In the genomic region with DNA sequence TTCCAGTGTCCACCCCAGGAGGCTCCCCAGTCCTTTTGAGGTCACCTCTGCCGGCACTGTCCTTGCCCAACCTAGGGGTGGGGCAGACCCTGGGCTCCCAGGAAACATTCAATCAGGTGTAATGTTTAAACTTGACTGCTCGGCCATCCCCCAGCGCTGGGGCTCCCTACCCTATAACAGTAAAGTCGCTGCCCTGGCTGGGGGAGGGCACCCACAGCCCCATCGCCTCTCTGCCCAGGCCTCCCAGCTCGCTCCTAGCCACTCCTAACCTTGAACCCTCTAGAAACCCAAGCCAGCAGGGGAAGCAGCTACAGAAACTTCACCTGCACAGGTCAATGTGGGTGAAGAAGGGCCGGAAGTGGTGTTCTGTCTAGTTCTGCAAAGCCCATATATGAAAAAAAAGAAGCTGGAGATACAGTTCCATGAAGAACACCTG, we compare ENCODE assay signal across 1 cellular context.
TF ChIP-seq lines count a peak whose summit lies in the region.

No MANE protein-coding gene starts in this region.

TF ChIP-seq in GM23338, 12 proteins besides CTCF, POLR2A, EP300 and RAD21 (continued from another document):
- TF ChIP-seq, protein P1, sequence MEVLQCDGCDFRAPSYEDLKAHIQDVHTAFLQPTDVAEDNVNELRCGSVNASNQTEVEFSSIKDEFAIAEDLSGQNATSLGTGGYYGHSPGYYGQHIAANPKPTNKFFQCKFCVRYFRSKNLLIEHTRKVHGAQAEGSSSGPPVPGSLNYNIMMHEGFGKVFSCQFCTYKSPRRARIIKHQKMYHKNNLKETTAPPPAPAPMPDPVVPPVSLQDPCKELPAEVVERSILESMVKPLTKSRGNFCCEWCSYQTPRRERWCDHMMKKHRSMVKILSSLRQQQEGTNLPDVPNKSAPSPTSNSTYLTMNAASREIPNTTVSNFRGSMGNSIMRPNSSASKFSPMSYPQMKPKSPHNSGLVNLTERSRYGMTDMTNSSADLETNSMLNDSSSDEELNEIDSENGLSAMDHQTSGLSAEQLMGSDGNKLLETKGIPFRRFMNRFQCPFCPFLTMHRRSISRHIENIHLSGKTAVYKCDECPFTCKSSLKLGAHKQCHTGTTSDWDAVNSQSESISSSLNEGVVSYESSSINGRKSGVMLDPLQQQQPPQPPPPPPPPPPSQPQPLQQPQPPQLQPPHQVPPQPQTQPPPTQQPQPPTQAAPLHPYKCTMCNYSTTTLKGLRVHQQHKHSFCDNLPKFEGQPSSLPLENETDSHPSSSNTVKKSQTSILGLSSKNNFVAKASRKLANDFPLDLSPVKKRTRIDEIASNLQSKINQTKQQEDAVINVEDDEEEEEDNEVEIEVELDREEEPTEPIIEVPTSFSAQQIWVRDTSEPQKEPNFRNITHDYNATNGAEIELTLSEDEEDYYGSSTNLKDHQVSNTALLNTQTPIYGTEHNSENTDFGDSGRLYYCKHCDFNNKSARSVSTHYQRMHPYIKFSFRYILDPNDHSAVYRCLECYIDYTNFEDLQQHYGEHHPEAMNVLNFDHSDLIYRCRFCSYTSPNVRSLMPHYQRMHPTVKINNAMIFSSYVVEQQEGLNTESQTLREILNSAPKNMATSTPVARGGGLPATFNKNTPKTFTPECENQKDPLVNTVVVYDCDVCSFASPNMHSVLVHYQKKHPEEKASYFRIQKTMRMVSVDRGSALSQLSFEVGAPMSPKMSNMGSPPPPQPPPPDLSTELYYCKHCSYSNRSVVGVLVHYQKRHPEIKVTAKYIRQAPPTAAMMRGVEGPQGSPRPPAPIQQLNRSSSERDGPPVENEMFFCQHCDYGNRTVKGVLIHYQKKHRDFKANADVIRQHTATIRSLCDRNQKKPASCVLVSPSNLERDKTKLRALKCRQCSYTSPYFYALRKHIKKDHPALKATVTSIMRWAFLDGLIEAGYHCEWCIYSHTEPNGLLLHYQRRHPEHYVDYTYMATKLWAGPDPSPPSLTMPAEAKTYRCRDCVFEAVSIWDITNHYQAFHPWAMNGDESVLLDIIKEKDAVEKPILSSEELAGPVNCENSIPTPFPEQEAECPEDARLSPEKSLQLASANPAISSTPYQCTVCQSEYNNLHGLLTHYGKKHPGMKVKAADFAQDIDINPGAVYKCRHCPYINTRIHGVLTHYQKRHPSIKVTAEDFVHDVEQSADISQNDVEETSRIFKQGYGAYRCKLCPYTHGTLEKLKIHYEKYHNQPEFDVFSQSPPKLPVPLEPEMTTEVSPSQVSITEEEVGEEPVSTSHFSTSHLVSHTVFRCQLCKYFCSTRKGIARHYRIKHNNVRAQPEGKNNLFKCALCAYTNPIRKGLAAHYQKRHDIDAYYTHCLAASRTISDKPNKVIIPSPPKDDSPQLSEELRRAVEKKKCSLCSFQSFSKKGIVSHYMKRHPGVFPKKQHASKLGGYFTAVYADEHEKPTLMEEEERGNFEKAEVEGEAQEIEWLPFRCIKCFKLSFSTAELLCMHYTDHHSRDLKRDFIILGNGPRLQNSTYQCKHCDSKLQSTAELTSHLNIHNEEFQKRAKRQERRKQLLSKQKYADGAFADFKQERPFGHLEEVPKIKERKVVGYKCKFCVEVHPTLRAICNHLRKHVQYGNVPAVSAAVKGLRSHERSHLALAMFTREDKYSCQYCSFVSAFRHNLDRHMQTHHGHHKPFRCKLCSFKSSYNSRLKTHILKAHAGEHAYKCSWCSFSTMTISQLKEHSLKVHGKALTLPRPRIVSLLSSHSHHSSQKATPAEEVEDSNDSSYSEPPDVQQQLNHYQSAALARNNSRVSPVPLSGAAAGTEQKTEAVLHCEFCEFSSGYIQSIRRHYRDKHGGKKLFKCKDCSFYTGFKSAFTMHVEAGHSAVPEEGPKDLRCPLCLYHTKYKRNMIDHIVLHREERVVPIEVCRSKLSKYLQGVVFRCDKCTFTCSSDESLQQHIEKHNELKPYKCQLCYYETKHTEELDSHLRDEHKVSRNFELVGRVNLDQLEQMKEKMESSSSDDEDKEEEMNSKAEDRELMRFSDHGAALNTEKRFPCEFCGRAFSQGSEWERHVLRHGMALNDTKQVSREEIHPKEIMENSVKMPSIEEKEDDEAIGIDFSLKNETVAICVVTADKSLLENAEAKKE (CRISPR knock-in tag; IDR thresholded peaks at IDR 0.05): no peak
- TF ChIP-seq EZH2 (IDR thresholded peaks at IDR 0.05; ENCODE audit: low read depth, unreplicated experiment): no peak
